ENCODE assay signal across 8 cellular contexts in genomic region chr22:29269230-29269604, GRCh38. TPM values are rescaled to one million over a fixed set of nuclear protein-coding genes. Genes with fewer than 3 reads are reported as not detected.
DNase-seq lines count a peak whose midpoint lies in the region; ATAC-seq, FAIRE-seq and TF ChIP-seq lines count a peak whose summit lies in the region.

No MANE protein-coding gene starts in this region.

- TF ChIP-seq RAD21 in A549 (conservative IDR thresholded peaks at IDR 0.05 in 1 of 2, IDR thresholded peaks at IDR 0.05 in 1 of 2) = no peak

- H3K36me3 ChIP-seq in brain microvascular endothelial cell (replicated peaks) (peaks cover 36% of the 10 kb centered on the region), mesodermal cell (ENCODE audit: control insufficient read depth, insufficient read depth, low read length) (peaks cover 79% of the 10 kb centered on the region)

- TF ChIP-seq EP300 in A549 (IDR thresholded peaks at IDR 0.05) = no peak

- DNase-seq in A549 (ENCODE audit: low read depth in 1 of 2, low spot score in 1 of 2) (no peak), HFF-Myc (ENCODE audit: extremely low read depth, low read depth) (no peak), brain microvascular endothelial cell (no peak), GF-D8 (lab: John Stamatoyannopoulos, UW) (no peak), superior temporal gyrus (ENCODE audit: extremely low spot score) (no peak), hippocampal formation (lab: John Stamatoyannopoulos, UW) (no peak), HCEC 1CT (no peak)

- CTCF ChIA-PET in A549 (lab: Yijun Ruan, JAX) = no interaction called here

- peaks cover 34% of the 10 kb centered on the region for H3K4me1 ChIP-seq in A549
- peaks cover 23% of the 10 kb centered on the region for H3K4me1 ChIP-seq in mesodermal cell (ENCODE audit: control insufficient read depth, insufficient read depth, low read length, poor library complexity, severe bottlenecking)

- H3K27me3 ChIP-seq in brain microvascular endothelial cell (replicated peaks) = no peaks in the 10 kb centered on the region

- ATAC-seq in A549 = no peak

- POLR2A ChIA-PET in A549 (lab: Yijun Ruan, JAX) = interaction anchor here (1.2 kb wide), 1 partner anchor 37 kb away, joined by 4 read pairs; the partner anchor contains the start of gene GAS2L1

- in situ Hi-C loops in brain microvascular endothelial cell (cut with HindIII; ENCODE audit: low pct_ligation_motif_present, low sequenced_read_pairs) = no loop called here

- H3K4me2 ChIP-seq in A549 = peak overlapping the region; percentile 98

- under 1% methylated on average over 14 of the region's 14 CpGs for WGBS in A549 (ENCODE audit: missing lambda C conversion rate)
- 1 to 2% methylated on average over 13 to 14 of the region's 14 CpGs for WGBS in mesodermal cell (ENCODE audit: insufficient coverage in 2 of 2), 2 experiments

- TF ChIP-seq CTCF in A549 (IDR thresholded peaks at IDR 0.05) = no peak
- TF ChIP-seq CTCF in HFF-Myc (IDR thresholded peaks at IDR 0.05; ENCODE audit: low read depth, low read length, missing control alignments) = no peak
- no peak for TF ChIP-seq CTCF in brain microvascular endothelial cell (IDR thresholded peaks at IDR 0.05; ENCODE audit: low read depth, low read length, missing control alignments)

- H3K27ac ChIP-seq in A549 = peak overlapping the region; percentile 100
- peak overlapping the region; percentile 100 for H3K27ac ChIP-seq in brain microvascular endothelial cell
- H3K27ac ChIP-seq in mesodermal cell (ENCODE audit: low read depth, low read length, severe bottlenecking) = peak overlapping the region; percentile 100

- no peaks in the 10 kb centered on the region for H3K9me3 ChIP-seq in A549
- H3K9me3 ChIP-seq in mesodermal cell (ENCODE audit: control insufficient read depth, low read length) = no peaks in the 10 kb centered on the region

- H3K4me3 ChIP-seq in A549 (peak overlapping the region; percentile 99), HFF-Myc (replicated peaks; ENCODE audit: low read depth, low read length) (peak overlapping the region; percentile 80), brain microvascular endothelial cell (ENCODE audit: low read depth, low read length) (peak overlapping the region; percentile 86), mesodermal cell (ENCODE audit: extremely low read depth, insufficient read depth, low read length, poor library complexity, severe bottlenecking) (peak overlapping the region; percentile 95)

- no peak for FAIRE-seq in A549 (lab: Jason Lieb, UNC)

- no peak for TF ChIP-seq POLR2A in A549 (IDR thresholded peaks at IDR 0.05; ENCODE audit: low read length)

TF ChIP-seq in A549, 52 proteins besides CTCF, POLR2A, EP300 and RAD21:
- TF ChIP-seq FOSL2 (IDR thresholded peaks at IDR 0.05) (no peak), FOSL2 (CRISPR knock-in tag; IDR thresholded peaks at IDR 0.05) (no peak), RFX5 (IDR thresholded peaks at IDR 0.05) (no peak), POLR2AphosphoS2 (conservative IDR thresholded peaks at IDR 0.05; ENCODE audit: low read length) (no peak), NFE2L2 (conservative IDR thresholded peaks at IDR 0.05; ENCODE audit: low read length) (no peak)
- TF ChIP-seq, protein P1, sequence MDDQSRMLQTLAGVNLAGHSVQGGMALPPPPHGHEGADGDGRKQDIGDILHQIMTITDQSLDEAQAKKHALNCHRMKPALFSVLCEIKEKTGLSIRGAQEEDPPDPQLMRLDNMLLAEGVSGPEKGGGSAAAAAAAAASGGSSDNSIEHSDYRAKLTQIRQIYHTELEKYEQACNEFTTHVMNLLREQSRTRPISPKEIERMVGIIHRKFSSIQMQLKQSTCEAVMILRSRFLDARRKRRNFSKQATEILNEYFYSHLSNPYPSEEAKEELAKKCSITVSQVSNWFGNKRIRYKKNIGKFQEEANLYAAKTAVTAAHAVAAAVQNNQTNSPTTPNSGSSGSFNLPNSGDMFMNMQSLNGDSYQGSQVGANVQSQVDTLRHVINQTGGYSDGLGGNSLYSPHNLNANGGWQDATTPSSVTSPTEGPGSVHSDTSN (IDR thresholded peaks at IDR 0.05) = no peak

RNA-seq across cellular contexts. Expression of gene EWSR1, which starts 1.1 kb away (rescaled TPM):
- 146 and 202 TPM in 2 replicates for polyA plus RNA-seq in A549 (2011; rRNA removed)
- 174 and 243 TPM in 2 replicates for polyA plus RNA-seq in A549 (2012; cell fraction: cytosol; rRNA removed)
- polyA plus RNA-seq in A549 (2012; cell fraction: nucleus; rRNA removed) = 430 and 508 TPM in 2 replicates
- 266 to 281 TPM (median 272 TPM) in 3 replicates for polyA plus RNA-seq in A549 (2017; fragmentation: RNase III; extraction: RNeasy Plus Mini Kit Qiagen cat#74134 plus additional on column Dnase treatment)
- polyA minus RNA-seq in A549 (2011; rRNA and poly(A)+ RNA removed) = 233 and 303 TPM in 2 replicates
- 272 TPM for polyA plus RNA-seq in mesodermal cell (2013, experiment 1 of 2)
- 258 TPM for polyA plus RNA-seq in mesodermal cell (2013, experiment 2 of 2)

RNA-seq across cellular contexts. Expression of gene RHBDD3, which starts 1.4 kb away (rescaled TPM):
- polyA plus RNA-seq in A549 (2011; rRNA removed) (10.2 and 14.2 TPM in 2 replicates), A549 (2017; fragmentation: RNase III; extraction: RNeasy Plus Mini Kit Qiagen cat#74134 plus additional on column Dnase treatment) (20.0 to 23.2 TPM (median 20.8 TPM) in 3 replicates)
- polyA plus RNA-seq in A549 (2012; cell fraction: cytosol; rRNA removed) = 25.9 and 36.5 TPM in 2 replicates
- polyA plus RNA-seq in A549 (2012; cell fraction: nucleus; rRNA removed) = 65.7 and 89.0 TPM in 2 replicates
- polyA minus RNA-seq in A549 (2011; rRNA and poly(A)+ RNA removed) = 5.3 and 5.7 TPM in 2 replicates
- 27.5 TPM for polyA plus RNA-seq in mesodermal cell (2013, experiment 1 of 2)
- polyA plus RNA-seq in mesodermal cell (2013, experiment 2 of 2) = 25.1 TPM

RNA-seq across cellular contexts. Expression of gene GAS2L1, which starts 37.2 kb away (rescaled TPM):
- 6.5 and 7.6 TPM in 2 replicates for polyA plus RNA-seq in A549 (2011; rRNA removed)
- 31.1 and 43.7 TPM in 2 replicates for polyA plus RNA-seq in A549 (2012; cell fraction: cytosol; rRNA removed)
- 43.5 and 68.2 TPM in 2 replicates for polyA plus RNA-seq in A549 (2012; cell fraction: nucleus; rRNA removed)
- 14.8 to 17.2 TPM (median 16.5 TPM) in 3 replicates for polyA plus RNA-seq in A549 (2017; fragmentation: RNase III; extraction: RNeasy Plus Mini Kit Qiagen cat#74134 plus additional on column Dnase treatment)
- 6.1 and 7.3 TPM in 2 replicates for polyA minus RNA-seq in A549 (2011; rRNA and poly(A)+ RNA removed)
- 22.2 TPM for polyA plus RNA-seq in mesodermal cell (2013, experiment 1 of 2)
- 17.6 TPM for polyA plus RNA-seq in mesodermal cell (2013, experiment 2 of 2)

RNA-seq across cellular contexts. Expression of gene RASL10A, which starts 46.3 kb away (rescaled TPM):
- 0.08 and 0.28 TPM in 2 replicates for polyA plus RNA-seq in A549 (2011; rRNA removed)
- 0.38 and 0.41 TPM in 2 replicates for polyA plus RNA-seq in A549 (2012; cell fraction: cytosol; rRNA removed)
- polyA plus RNA-seq in A549 (2012; cell fraction: nucleus; rRNA removed) = 2.3 and 3.1 TPM in 2 replicates
- polyA plus RNA-seq in A549 (2017; fragmentation: RNase III; extraction: RNeasy Plus Mini Kit Qiagen cat#74134 plus additional on column Dnase treatment) = 0.22 to 0.36 TPM (median 0.25 TPM) in 3 replicates
- polyA minus RNA-seq in A549 (2011; rRNA and poly(A)+ RNA removed) = not detected in 2 replicates
- 10.8 TPM for polyA plus RNA-seq in mesodermal cell (2013, experiment 1 of 2)
- polyA plus RNA-seq in mesodermal cell (2013, experiment 2 of 2) = 5.8 TPM
